10 cellular contexts compared by ENCODE assay signal in the genomic region with DNA sequence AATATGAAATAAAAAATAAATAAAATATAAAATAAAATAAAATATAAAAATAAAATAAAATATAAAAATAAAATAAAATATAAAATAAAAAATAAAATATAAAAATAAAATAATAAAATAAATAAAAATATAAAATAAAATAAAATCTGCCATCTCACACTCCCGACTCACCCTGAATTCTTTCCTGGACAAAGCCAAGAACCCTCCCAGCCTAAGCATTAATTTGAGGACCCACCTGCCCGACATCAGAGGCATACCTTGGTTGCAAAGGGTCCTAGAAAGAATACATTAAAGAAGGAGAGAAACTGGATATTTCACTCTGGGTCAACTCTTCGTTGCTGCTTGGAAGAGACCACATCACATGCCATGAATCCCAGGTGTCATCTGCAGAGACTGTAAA.
"Had no signal": no experiment of that assay in that cellular context is flagged by ENCODE, and none has a peak within 500 bp of the region (broad histone marks: within the 10 kb centered on the region; RNA-seq: fewer than 3 reads in every experiment).

No MANE protein-coding gene starts in this region.

- DNase-seq: activated CD4-positive, alpha-beta T cell treated with anti-CD3 and anti-CD28 coated beads for 48 hours; activated CD8-positive, alpha-beta memory T cell treated with anti-CD3 and anti-CD28 coated beads, Interleukin-2, amount 50 U/mL, for 48 hours; anterior cingulate cortex; dorsolateral prefrontal cortex; hippocampal formation; pancreas; SIG-M5; trophoblast cell had no signal

- H3K4me3 Mint-ChIP-seq: activated naive CD8-positive, alpha-beta T cell had no signal

- ATAC-seq: esophagus mucosa, pancreas had no signal

- H3K27ac Mint-ChIP-seq: activated naive CD8-positive, alpha-beta T cell had no signal
